ENCODE assay signal across 20 cellular contexts in the genomic region with DNA sequence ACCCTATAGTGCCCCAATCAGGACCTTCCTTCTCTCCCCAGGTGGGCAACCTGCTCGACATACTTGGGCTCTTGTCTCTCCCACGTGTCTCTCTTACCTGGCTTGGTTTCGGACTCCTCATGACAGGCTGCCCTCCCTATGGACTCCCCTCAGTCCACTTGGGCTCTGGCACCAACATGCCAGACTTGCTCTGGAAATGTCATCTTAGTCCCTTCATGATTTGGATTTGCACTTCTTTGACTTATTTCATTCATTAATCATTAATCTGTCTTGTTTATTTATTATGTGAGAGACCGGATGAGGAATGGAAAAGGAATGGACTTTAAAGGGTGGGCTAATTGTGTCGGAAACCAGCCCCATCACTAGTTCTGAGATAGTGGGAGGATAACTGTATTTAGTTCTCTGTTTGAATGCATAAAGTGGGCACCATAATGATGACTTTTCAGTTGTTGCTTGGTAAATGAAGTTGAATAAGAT.
"Had no signal": no experiment of that assay in that cellular context is flagged by ENCODE, and none has a peak within 500 bp of the region (broad histone marks: within the 10 kb centered on the region; RNA-seq: fewer than 3 reads in every experiment).

No MANE protein-coding gene starts in this region.

- DNase-seq: activated gamma-delta T cell treated with Interleukin-2 at 50 U/mL for 16 hours; activated T-cell treated with anti-CD3 and anti-CD28 coated beads, Interleukin-2, amount 50 U/mL, for 1 hour; anterior cingulate cortex; body of pancreas; cortex of kidney; head of caudate nucleus; left ventricle myocardium superior; nucleus accumbens; sigmoid colon; stimulated activated CD4-positive, alpha-beta T cell treated with anti-CD3 and anti-CD28 coated beads, Interleukin-15, amount 100 ng/mL, for 24 hours; stimulated activated naive CD4-positive, alpha-beta T cell; T-cell; upper lobe of right lung had no signal

- H3K9me3 Mint-ChIP-seq: activated naive CD4-positive, alpha-beta T cell treated with anti-CD3 and anti-CD28 coated beads, Interleukin-2, amount 50 U/mL, for 24 hours; T-cell had no signal

- H3K4me2 ChIP-seq: smooth muscle cell had no signal

- H3K4me3 Mint-ChIP-seq: activated naive CD4-positive, alpha-beta T cell treated with anti-CD3 and anti-CD28 coated beads, Interleukin-2, amount 50 U/mL, for 24 hours; T-cell had no signal

- H3K4me1 ChIP-seq: gastroesophageal sphincter, sigmoid colon, upper lobe of right lung had no signal

- H3K27ac ChIP-seq: cardiac muscle cell, epithelial cell of prostate, gastroesophageal sphincter, sigmoid colon, upper lobe of right lung had no signal

- ATAC-seq: body of pancreas, gastroesophageal sphincter, left ventricle myocardium superior, T-cell, upper lobe of right lung had no signal

- H3K27me3 ChIP-seq: body of pancreas, cardiac muscle cell, gastroesophageal sphincter, sigmoid colon, upper lobe of right lung had no signal

- FAIRE-seq: keratinocyte, TTC549 had no signal

- H3K27ac Mint-ChIP-seq: activated naive CD4-positive, alpha-beta T cell treated with anti-CD3 and anti-CD28 coated beads, Interleukin-2, amount 50 U/mL, for 24 hours; T-cell had no signal

- H3K9me3 ChIP-seq: body of pancreas, gastroesophageal sphincter, sigmoid colon, upper lobe of right lung had no signal

- H3K27me3 Mint-ChIP-seq: activated naive CD4-positive, alpha-beta T cell treated with anti-CD3 and anti-CD28 coated beads, Interleukin-2, amount 50 U/mL, for 24 hours; T-cell had no signal

- H3K36me3 ChIP-seq: cardiac muscle cell, gastroesophageal sphincter, sigmoid colon, upper lobe of right lung had no signal

- H3K4me3 ChIP-seq: body of pancreas, cardiac muscle cell, gastroesophageal sphincter, sigmoid colon, smooth muscle cell, upper lobe of right lung had no signal
